Comparison of ENCODE assay signal across 20 cellular contexts in the genomic region with DNA sequence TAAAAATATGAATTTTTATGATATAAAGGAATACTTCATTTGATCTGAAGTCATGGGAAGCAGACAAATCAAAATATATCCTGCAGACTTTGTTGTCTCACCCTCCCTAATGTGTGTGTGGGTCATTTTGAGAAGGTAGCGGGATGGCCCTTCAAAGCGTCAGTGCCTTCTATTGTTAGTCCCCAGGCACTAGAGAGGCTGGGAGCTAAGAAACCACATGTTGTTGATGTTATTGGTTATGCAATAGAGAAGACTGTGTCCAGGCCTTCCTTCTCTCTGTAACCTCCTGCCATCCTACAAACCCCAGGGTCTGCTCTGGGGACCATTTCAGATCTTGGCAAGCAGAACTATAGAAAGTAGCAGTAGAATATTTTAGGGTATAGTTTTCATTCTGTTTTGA.
A peak's percentile ranks its signal among the peaks of the same experiment; 100 is the strongest.
DNase-seq lines count a peak whose midpoint lies in the region; ATAC-seq, FAIRE-seq and TF ChIP-seq lines count a peak whose summit lies in the region.
"Had no signal": no experiment of that assay in that cellular context is flagged by ENCODE, and none has a peak within 500 bp of the region (broad histone marks: within the 10 kb centered on the region; RNA-seq: fewer than 3 reads in every experiment).

No MANE protein-coding gene starts in this region.

- POLR2A ChIA-PET in HepG2 (lab: Yijun Ruan, JAX) = no interaction called here
- POLR2A ChIA-PET in K562 (lab: Yijun Ruan, JAX) = no interaction called here
- POLR2A ChIA-PET in PC-9 (lab: Charles Lee; ENCODE audit: unreplicated experiment) = interaction anchor here (0.6 kb wide), 1 partner anchor 240 kb away, joined by 17 read pairs; no protein-coding TSS in a partner anchor

- ATAC-seq in HepG2 = no peak
- ATAC-seq in right lobe of liver = no peak
- ATAC-seq in K562 = no peak
- no peak for ATAC-seq in GM21367 (IDR thresholded peaks at IDR 0.05; ENCODE audit: unreplicated experiment)
- ATAC-seq: HCT116, PC-3 had no signal

- H3K4me1 ChIP-seq in HepG2 (ENCODE audit: insufficient read depth, low read length) = peaks cover 12% of the 10 kb centered on the region
- peaks cover 0 to 5% (median 0%) of the 10 kb centered on the region in 4 donors for H3K4me1 ChIP-seq in right lobe of liver
- no peaks in the 10 kb centered on the region; a peak in 1 of 5 replicates for H3K4me1 ChIP-seq in K562 (replicated peaks in 1 of 2; ENCODE audit: control insufficient read depth in 2 of 2, insufficient read depth in 2 of 2, low read length in 2 of 2)
- H3K4me1 ChIP-seq in small intestine (ENCODE audit: control insufficient read depth in 2 of 2, insufficient read depth in 1 of 2, low read depth in 1 of 2, low read length in 1 of 2) = peaks cover 0 to 3% of the 10 kb centered on the region in 2 donors
- peaks cover 33% of the 10 kb centered on the region for H3K4me1 ChIP-seq in PC-9 (replicated peaks; ENCODE audit: insufficient read depth)

- in situ Hi-C loops in HepG2 (cut with HindIII; ENCODE audit: extremely low pct_ligation_motif_present, low pct_unique_long_range_greater_than_20kb) (no loop called here), K562 (cut with MboI) (no loop called here)

- FAIRE-seq in HepG2 (lab: Jason Lieb, UNC) (no peak), K562 (lab: Jason Lieb, UNC) (no peak), small intestine (lab: Jason Lieb, UNC) (no peak)
- FAIRE-seq: A204.1, GM12892 had no signal

- H3K9me1 ChIP-seq in K562 (ENCODE audit: control insufficient read depth, insufficient read depth, low read length) = no peaks in the 10 kb centered on the region

- H3K27me3 ChIP-seq in HepG2 (ENCODE audit: control insufficient read depth in 1 of 2, insufficient read depth in 2 of 2, low read length in 2 of 2) (no peaks in the 10 kb centered on the region), right lobe of liver (no peaks in the 10 kb centered on the region), K562 (ENCODE audit: control insufficient read depth in 2 of 2, insufficient read depth in 2 of 2, low read length in 2 of 2) (no peaks in the 10 kb centered on the region), small intestine (ENCODE audit: control insufficient read depth in 2 of 2, insufficient read depth in 2 of 2, low read length in 2 of 2) (no peaks in the 10 kb centered on the region), PC-9 (ENCODE audit: insufficient read depth, low read depth) (no peaks in the 10 kb centered on the region)
- H3K27me3 ChIP-seq: MG63 had no signal

- H3K27ac ChIP-seq in HepG2 (ENCODE audit: extremely low read length, insufficient read depth, low read length) = no peak overlapping the region
- H3K27ac ChIP-seq in right lobe of liver = no peak overlapping the region
- H3K27ac ChIP-seq in K562 (ENCODE audit: extremely low read depth, low read depth, low read length) = no peak overlapping the region
- no peak overlapping the region for H3K27ac ChIP-seq in small intestine (ENCODE audit: low read depth in 1 of 2, low read length in 1 of 2)
- H3K27ac ChIP-seq in PC-9 = no peak overlapping the region
- H3K27ac ChIP-seq: GM23248 had no signal

- H3K9ac ChIP-seq in HepG2 (ENCODE audit: insufficient read depth, low read depth, low read length) = no peak overlapping the region
- no peak overlapping the region for H3K9ac ChIP-seq in K562 (ENCODE audit: insufficient read depth in 1 of 2, low read depth in 2 of 2, low read length in 2 of 2)
- H3K9ac ChIP-seq: GM23248 had no signal

- WGBS in HepG2 (ENCODE audit: low lambda C conversion rate) = 100% methylated on average over 2 of the region's 2 CpGs
- WGBS in right lobe of liver (ENCODE audit: insufficient coverage, low coverage, low lambda C conversion rate, missing lambda C conversion rate) = 86% methylated on average over 1 of the region's 2 CpGs
- WGBS in K562 (ENCODE audit: insufficient coverage, low coverage, missing lambda C conversion rate) = 96% methylated on average over 2 of the region's 2 CpGs
- WGBS in small intestine, 3 donors = 96 to 98% (median 96%) methylated on average over 2 of the region's 2 CpGs

- BruUV-seq in HepG2 (replicated peaks; lab: Mats Ljungman, UMichigan) = no TSS peak
- BruUV-seq in K562 (replicated peaks; lab: Mats Ljungman, UMichigan) = no TSS peak
- no TSS peak for BruUV-seq in PC-9 (replicated peaks; lab: Mats Ljungman, UMichigan)

- no peaks in the 10 kb centered on the region for H3K9me3 ChIP-seq in HepG2 (ENCODE audit: low read length)
- H3K9me3 ChIP-seq in right lobe of liver = no peaks in the 10 kb centered on the region
- H3K9me3 ChIP-seq in K562 (replicated peaks; ENCODE audit: control insufficient read depth, insufficient read depth, low read depth, low read length) = no peaks in the 10 kb centered on the region
- H3K9me3 ChIP-seq in small intestine (ENCODE audit: control insufficient read depth, low read depth) = no peaks in the 10 kb centered on the region
- H3K9me3 ChIP-seq in PC-9 (ENCODE audit: insufficient read depth, low read depth) = no peaks in the 10 kb centered on the region
- H3K9me3 ChIP-seq: MG63 had no signal

- DNase-seq in HepG2 (ENCODE audit: low spot score) (no peak), right lobe of liver (no peak), K562 (ENCODE audit: extremely low read depth in 1 of 4, low spot score in 3 of 4) (no peak), medulla oblongata (ENCODE audit: extremely low spot score) (peak; percentile 27), small intestine (no peak), COLO829 (ENCODE audit: low spot score) (no peak), PC-9 (no peak)
- DNase-seq: COR-L47; GM23248; MG63; NCI-H1417; NCI-H187 treated with DMSO at 0.1 percent for 48 hours; NCI-H2171 treated with DMSO at 0.1 percent for 48 hours; NCI-H446 treated with DMSO at 0.1 percent for 48 hours; NK-92 treated with Interleukin-12 subunit alpha and Interleukin-12 subunit beta, amount 100 ng/mL, for 24 hours; PC-3 had no signal

- H3K4me3 ChIP-seq in HepG2 (replicated peaks in 1 of 3; ENCODE audit: insufficient read depth in 1 of 3, low read depth in 2 of 3, low read length in 3 of 3) = no peak overlapping the region
- no peak overlapping the region for H3K4me3 ChIP-seq in right lobe of liver
- H3K4me3 ChIP-seq in K562 = no peak overlapping the region
- no peak overlapping the region for H3K4me3 ChIP-seq in small intestine (ENCODE audit: low read depth in 1 of 2, low read length in 2 of 2)
- no peak overlapping the region for H3K4me3 ChIP-seq in PC-9
- H3K4me3 ChIP-seq: GM23248, MG63 had no signal

- intact Hi-C loops in HepG2 (cut with micrococcal nuclease; ENCODE audit: unreplicated experiment) = no loop called here
- intact Hi-C loops in right lobe of liver (cut with DNase I) = no loop called here
- intact Hi-C loops in K562 (cut with micrococcal nuclease) = no loop called here
- intact Hi-C loops in PC-9 (cut with micrococcal nuclease; ENCODE audit: unreplicated experiment) = no loop called here

- peaks cover 12% of the 10 kb centered on the region for H3F3A ChIP-seq in PC-9 (ENCODE audit: insufficient read depth, low read depth)

- no peak for TF ChIP-seq RAD21 in HepG2 (CRISPR knock-in tag; IDR thresholded peaks at IDR 0.05)
- no peak for TF ChIP-seq RAD21 in K562 (CRISPR knock-in tag; conservative IDR thresholded peaks at IDR 0.05 in 1 of 2, IDR thresholded peaks at IDR 0.05 in 1 of 2)

- TF ChIP-seq EP300 in HepG2 (IDR thresholded peaks at IDR 0.05; ENCODE audit: low read depth in 2 of 2, low read length in 2 of 2) = no peak
- TF ChIP-seq EP300 in HepG2 (CRISPR knock-in tag; IDR thresholded peaks at IDR 0.05; ENCODE audit: borderline replicate concordance) = no peak
- TF ChIP-seq EP300 in K562 (IDR thresholded peaks at IDR 0.05; ENCODE audit: low read length) = no peak

- TF ChIP-seq POLR2A in HepG2 (IDR thresholded peaks at IDR 0.05; ENCODE audit: insufficient read depth in 1 of 2, low read depth in 2 of 2, low read length in 2 of 2) = no peak
- TF ChIP-seq POLR2A in right lobe of liver (IDR thresholded peaks at IDR 0.05) = no peak
- TF ChIP-seq POLR2A in K562 (conservative IDR thresholded peaks at IDR 0.05) = no peak

- no peaks in the 10 kb centered on the region for H3K79me2 ChIP-seq in HepG2 (ENCODE audit: insufficient read depth, low read length)
- no peaks in the 10 kb centered on the region for H3K79me2 ChIP-seq in K562 (ENCODE audit: control insufficient read depth, insufficient read depth, low read length)
- peaks cover 7% of the 10 kb centered on the region for H3K79me2 ChIP-seq in PC-9 (ENCODE audit: low read depth)

- no peak for TF ChIP-seq CTCF in HepG2 (CRISPR knock-in tag; IDR thresholded peaks at IDR 0.05)
- no peak for TF ChIP-seq CTCF in right lobe of liver (IDR thresholded peaks at IDR 0.05)
- TF ChIP-seq CTCF in K562 (IDR thresholded peaks at IDR 0.05 in 2 of 3, conservative IDR thresholded peaks at IDR 0.05 in 1 of 3; ENCODE audit: insufficient read depth in 2 of 3, low read depth in 1 of 3, low read length in 3 of 3) = no peak
- no peak for TF ChIP-seq CTCF in PC-9 (conservative IDR thresholded peaks at IDR 0.05)

- H3K4me2 ChIP-seq in HepG2 (ENCODE audit: low read depth, low read length) (no peak overlapping the region), K562 (ENCODE audit: insufficient read depth, low read length) (no peak overlapping the region), PC-9 (no peak overlapping the region)

- H3K36me3 ChIP-seq in HepG2 (replicated peaks in 1 of 2; ENCODE audit: control insufficient read depth in 1 of 2, insufficient read depth in 2 of 2, low read length in 2 of 2) (peaks cover 4 to 22% of the 10 kb centered on the region in 2 experiments; a peak in 3 of 5 replicates), right lobe of liver (peaks cover 0 to 3% (median under 1%) of the 10 kb centered on the region in 4 donors), K562 (ENCODE audit: control insufficient read depth, insufficient read depth, low read length) (peaks cover 32% of the 10 kb centered on the region; the same call in 2 of the 3 replicates), small intestine (ENCODE audit: control insufficient read depth in 2 of 2, insufficient read depth in 2 of 2, low read length in 2 of 2) (no peaks in the 10 kb centered on the region), PC-9 (ENCODE audit: low read depth) (peaks cover 18% of the 10 kb centered on the region)

- no peaks in the 10 kb centered on the region for H3K9me2 ChIP-seq in PC-9 (ENCODE audit: insufficient read depth)

- H4K20me1 ChIP-seq in HepG2 (ENCODE audit: insufficient read depth, low read length) (no peaks in the 10 kb centered on the region), K562 (replicated peaks; ENCODE audit: control insufficient read depth, insufficient read depth, low read length) (no peaks in the 10 kb centered on the region), PC-9 (ENCODE audit: insufficient read depth) (no peaks in the 10 kb centered on the region)

- H2AFZ ChIP-seq in HepG2 (ENCODE audit: low read length) (no peak overlapping the region), K562 (ENCODE audit: low read depth, low read length) (no peak overlapping the region), PC-9 (no peak overlapping the region)
- H2AFZ ChIP-seq: GM23248 had no signal

- CTCF ChIA-PET in HepG2 (lab: Yijun Ruan, JAX; ENCODE audit: low intra/inter-chr PET ratio, low total read pairs) = no interaction called here
- CTCF ChIA-PET in K562 (lab: Yijun Ruan, JAX; ENCODE audit: low intra/inter-chr PET ratio) = no interaction called here
- CTCF ChIA-PET in PC-9 (lab: Charles Lee) = no interaction called here

TF ChIP-seq in HepG2, 621 proteins besides CTCF, POLR2A, EP300 and RAD21 (continues in another document):
- TF ChIP-seq ZFX (CRISPR knock-in tag; IDR thresholded peaks at IDR 0.05; ENCODE audit: low read depth) = no peak

TF ChIP-seq in K562, 482 proteins besides CTCF, POLR2A, EP300 and RAD21 (continues in another document):
- TF ChIP-seq CEBPB (tag; IDR thresholded peaks at IDR 0.05) = 0 out of 2 replicates have a peak, but pooled peaks have one; percentile 13
